ENCODE assay signal across 34 cellular contexts in the genomic region with DNA sequence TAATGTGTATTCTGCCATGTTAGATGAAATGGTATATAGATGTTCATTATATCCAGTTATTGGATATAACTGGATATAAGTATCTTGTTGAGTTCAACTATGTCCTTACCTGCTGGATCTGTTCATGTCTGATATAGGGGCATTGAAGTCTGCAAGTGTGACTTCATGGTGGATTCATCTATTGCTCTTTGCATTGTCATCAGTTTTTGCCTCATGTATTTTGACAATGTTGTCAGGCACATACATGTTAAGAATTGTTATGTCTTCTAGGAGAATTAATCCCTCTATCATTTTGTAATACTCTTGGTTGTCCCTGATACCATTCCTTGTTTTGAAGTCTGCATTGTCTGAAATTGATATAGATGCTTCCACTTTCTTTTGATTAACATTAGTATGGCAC.
"Had no signal": no experiment of that assay in that cellular context is flagged by ENCODE, and none has a peak within 500 bp of the region (broad histone marks: within the 10 kb centered on the region; RNA-seq: fewer than 3 reads in every experiment).

No MANE protein-coding gene starts in this region.

- H3K27ac ChIP-seq: adrenal gland, ascending aorta, body of pancreas, brain microvascular endothelial cell, breast epithelium, cardiac muscle cell had no signal

- H3K9me3 ChIP-seq: adrenal gland, body of pancreas, breast epithelium had no signal

- FAIRE-seq: astrocyte, bronchial epithelial cell had no signal

- H3K27me3 ChIP-seq: adrenal gland, ascending aorta, body of pancreas, brain microvascular endothelial cell, breast epithelium, cardiac muscle cell had no signal

- H3K4me3 ChIP-seq: adrenal gland, ascending aorta, body of pancreas, breast epithelium, cardiac muscle cell had no signal

- DNase-seq: activated effector memory CD4-positive, alpha-beta T cell treated with anti-CD3 and anti-CD28 coated beads, Interleukin-2, amount 50 U/mL, for 16 hours; activated effector memory CD4-positive, alpha-beta T cell treated with Interleukin-2 at 50 U/mL for 16 hours; activated gamma-delta T cell; activated gamma-delta T cell treated with Interleukin-2 at 50 U/mL for 16 hours; activated naive CD4-positive, alpha-beta T cell; activated naive CD4-positive, alpha-beta T cell treated with anti-CD3 and anti-CD28 coated beads for 36 hours; activated naive CD4-positive, alpha-beta T cell treated with anti-CD3 and anti-CD28 coated beads, Interleukin-2, amount 10 ng/mL, durations not matched to agents 7 days and 5 days; activated naive CD4-positive, alpha-beta T cell treated with anti-CD3 and anti-CD28 coated beads, Interleukin-2, amount 50 U/mL, for 16 hours; activated naive CD4-positive, alpha-beta T cell treated with Interleukin-2 at 50 U/mL for 16 hours; activated naive CD8-positive, alpha-beta T cell treated with anti-CD3 and anti-CD28 coated beads for 36 hours; activated naive CD8-positive, alpha-beta T cell treated with anti-CD3 and anti-CD28 coated beads, Interleukin-2, amount 10 ng/mL, durations not matched to agents 7 days and 5 days; activated naive CD8-positive, alpha-beta T cell treated with anti-CD3 and anti-CD28 coated beads, Interleukin-2, amount 50 U/mL, for 24 hours; activated T-cell treated with anti-CD3 and anti-CD28 coated beads, Interleukin-2, amount 50 U/mL, for 1 hour; activated T-cell treated with anti-CD3 and anti-CD28 coated beads, Interleukin-2, amount 50 U/mL, for 24 hours; activated T-cell treated with anti-CD3 and anti-CD28 coated beads, Interleukin-2, amount 50 U/mL, for 4 hours; activated T-cell treated with anti-CD3 and anti-CD28 coated beads, Interleukin-2, amount 50 U/mL, for 48 hours; activated T-cell treated with anti-CD3 and anti-CD28 coated beads, Interleukin-2, amount 50 U/mL, for 72 hours; adrenal gland; amniotic stem cell; amygdala; anterior cingulate cortex; aorta; body of pancreas; brain microvascular endothelial cell; caudate nucleus; central memory CD4-positive, alpha-beta T cell; cerebellar nuclear complex had no signal

- ATAC-seq: activated naive CD4-positive, alpha-beta T cell treated with anti-CD3 and anti-CD28 coated beads, Interleukin-2, amount 50 U/mL, for 72 hours; activated naive CD8-positive, alpha-beta T cell treated with anti-CD3 and anti-CD28 coated beads, Interleukin-2, amount 50 U/mL, for 24 hours; activated T-cell treated with anti-CD3 and anti-CD28 coated beads, Interleukin-2, amount 50 U/mL, for 4 hours; activated T-cell treated with anti-CD3 and anti-CD28 coated beads, Interleukin-2, amount 50 U/mL, for 72 hours; activated T-helper 17 cell treated with anti-CD3 and anti-CD28 coated beads, Interleukin-2, amount 50 U/mL, for 72 hours; body of pancreas had no signal

- H3K4me1 ChIP-seq: adrenal gland, ascending aorta, body of pancreas, breast epithelium had no signal

- H3K36me3 ChIP-seq: breast epithelium had no signal
